ENCODE assay signal across 1 cellular context in genomic region chr19:48896191-48896720, GRCh38.
A peak's percentile ranks its signal among the peaks of the same experiment; 100 is the strongest.
TF ChIP-seq lines count a peak whose summit lies in the region.

No MANE protein-coding gene starts in this region.

TF ChIP-seq in K562, 482 proteins besides CTCF, POLR2A, EP300 and RAD21 (continued from another document and continues in another):
- TF ChIP-seq ZBTB12 (CRISPR knock-in tag; IDR thresholded peaks at IDR 0.05) (no peak), DIDO1 (tag; IDR thresholded peaks at IDR 0.05; ENCODE audit: low read depth) (no peak), RFX7 (CRISPR knock-in tag; IDR thresholded peaks at IDR 0.05) (no peak), LCOR (CRISPR knock-in tag; IDR thresholded peaks at IDR 0.05) (no peak), FOXA1 (IDR thresholded peaks at IDR 0.05; ENCODE audit: borderline replicate concordance) (no peak), MAX (CRISPR knock-in tag; IDR thresholded peaks at IDR 0.05) (0 out of 2 replicates have a peak, but pooled peaks have one; percentile 16), RBFOX2 (IDR thresholded peaks at IDR 0.05; ENCODE audit: low read depth, low read length) (peak; percentile 53; the same call in 1 of the 2 replicates), KLF10 (CRISPR knock-in tag; IDR thresholded peaks at IDR 0.05) (no peak), XRCC5 (IDR thresholded peaks at IDR 0.05; ENCODE audit: low read depth, low read length) (no peak), RBM15 (IDR thresholded peaks at IDR 0.05; ENCODE audit: insufficient read depth, low read length) (no peak), RFX5 (IDR thresholded peaks at IDR 0.05; ENCODE audit: low read depth, low read length) (no peak), ZNF830 (CRISPR knock-in tag; IDR thresholded peaks at IDR 0.05) (no peak), NR2F6 (CRISPR knock-in tag; IDR thresholded peaks at IDR 0.05) (no peak), ZMIZ1 (IDR thresholded peaks at IDR 0.05; ENCODE audit: low read depth in 2 of 2, low read length in 2 of 2) (no peak), MBD1 (CRISPR knock-in tag; IDR thresholded peaks at IDR 0.05) (no peak), GATA2 (CRISPR knock-in tag; IDR thresholded peaks at IDR 0.05) (no peak), CAMTA2 (CRISPR knock-in tag; conservative IDR thresholded peaks at IDR 0.05) (no peak), ZNF146 (CRISPR knock-in tag; IDR thresholded peaks at IDR 0.05; ENCODE audit: unreplicated experiment) (no peak), NFRKB (IDR thresholded peaks at IDR 0.05; ENCODE audit: low read depth) (no peak), CTCFL (IDR thresholded peaks at IDR 0.05; ENCODE audit: borderline replicate concordance, insufficient read depth, low read depth, low read length, poor library complexity, severe bottlenecking) (no peak), MLLT1 (IDR thresholded peaks at IDR 0.05) (no peak), HNRNPK (IDR thresholded peaks at IDR 0.05; ENCODE audit: low read depth, low read length, poor library complexity, severe bottlenecking) (no peak), ZC3H11A (IDR thresholded peaks at IDR 0.05; ENCODE audit: low read depth, low read length) (no peak), MIER1 (IDR thresholded peaks at IDR 0.05; ENCODE audit: low read depth) (no peak), TSHZ1 (CRISPR knock-in tag; IDR thresholded peaks at IDR 0.05) (no peak), HDAC3 (IDR thresholded peaks at IDR 0.05; ENCODE audit: borderline replicate concordance, partially characterized antibody) (no peak), TOE1 (IDR thresholded peaks at IDR 0.05; ENCODE audit: borderline replicate concordance) (no peak), TOE1 (CRISPR knock-in tag; IDR thresholded peaks at IDR 0.05; ENCODE audit: borderline replicate concordance, low read depth) (no peak), ZNF274 (IDR thresholded peaks at IDR 0.05; ENCODE audit: borderline replicate concordance, low read depth, low read length) (no peak), EZH2 (IDR thresholded peaks at IDR 0.05; ENCODE audit: borderline replicate concordance, low read depth, low read length) (no peak), RHOXF2B (CRISPR knock-in tag; conservative IDR thresholded peaks at IDR 0.05) (no peak), ZNF174 (CRISPR knock-in tag; IDR thresholded peaks at IDR 0.05) (no peak), ZNF280B (CRISPR knock-in tag; IDR thresholded peaks at IDR 0.05) (no peak), ZNF551 (CRISPR knock-in tag; IDR thresholded peaks at IDR 0.05) (no peak), ZBTB26 (CRISPR knock-in tag; IDR thresholded peaks at IDR 0.05) (no peak), CREB1 (IDR thresholded peaks at IDR 0.05) (no peak), CREB1 (CRISPR knock-in tag; IDR thresholded peaks at IDR 0.05) (no peak), NELFE (IDR thresholded peaks at IDR 0.05; ENCODE audit: insufficient read depth, insufficient read length) (no peak), HDAC2 (IDR thresholded peaks at IDR 0.05) (0 out of 2 replicates have a peak, but pooled peaks have one; percentile 38), RBM14 (IDR thresholded peaks at IDR 0.05; ENCODE audit: borderline replicate concordance, insufficient read depth, low read depth, low read length) (no peak), ELK1 (CRISPR knock-in tag; IDR thresholded peaks at IDR 0.05) (no peak), ZNF121 (CRISPR knock-in tag; conservative IDR thresholded peaks at IDR 0.05) (no peak), XRCC3 (IDR thresholded peaks at IDR 0.05) (no peak), ZBTB33 (CRISPR knock-in tag; IDR thresholded peaks at IDR 0.05) (peak; percentile 97), ZFPM2 (CRISPR knock-in tag; IDR thresholded peaks at IDR 0.05) (no peak)
